ENCODE assay signal across 8 cellular contexts in genomic region chr11:81539806-81540205, GRCh38.
DNase-seq lines count a peak whose midpoint lies in the region; ATAC-seq, FAIRE-seq and TF ChIP-seq lines count a peak whose summit lies in the region.
"Not testable (repeated sequence)": the region's sequence is repeated elsewhere in the genome, so short reads cannot be mapped to it uniquely, and the experiment has no call there.

No MANE protein-coding gene starts in this region.

- not testable (repeated sequence) for TF ChIP-seq EP300 in HepG2 (IDR thresholded peaks at IDR 0.05; ENCODE audit: low read depth in 2 of 2, low read length in 2 of 2); HepG2 (CRISPR knock-in tag; IDR thresholded peaks at IDR 0.05; ENCODE audit: borderline replicate concordance)

- H3K4me1 Mint-ChIP-seq in chondrocyte (ENCODE audit: low read depth) = not testable (repeated sequence)

- H3K36me3 ChIP-seq in BE2C; HUES6 (ENCODE audit: control insufficient read depth, insufficient read depth, low read length); WERI-Rb-1; kidney (ENCODE audit: control insufficient read depth in 1 of 2, insufficient read depth in 2 of 2, low read length in 2 of 2); HepG2 (replicated peaks in 1 of 2; ENCODE audit: control insufficient read depth in 1 of 2, insufficient read depth in 2 of 2, low read length in 2 of 2): not testable (repeated sequence)

- H3K27me3 Mint-ChIP-seq in chondrocyte (ENCODE audit: low read depth) = not testable (repeated sequence)

- H3K27ac ChIP-seq in HUES6 (ENCODE audit: low read depth, low read length); WERI-Rb-1; kidney (ENCODE audit: low read depth in 2 of 2, low read length in 2 of 2); HepG2 (ENCODE audit: extremely low read length, insufficient read depth, low read length): not testable (repeated sequence)

- H3K27me3 ChIP-seq in BE2C; HUES6 (ENCODE audit: control insufficient read depth, insufficient read depth, low read length); WERI-Rb-1 (ENCODE audit: insufficient read depth, low read depth, severe bottlenecking); HepG2 (ENCODE audit: control insufficient read depth in 1 of 2, insufficient read depth in 2 of 2, low read length in 2 of 2): not testable (repeated sequence)

- H3K4me1 ChIP-seq in BE2C; HUES6 (ENCODE audit: control insufficient read depth, insufficient read depth, low read length); kidney (ENCODE audit: control insufficient read depth in 1 of 2, insufficient read depth in 1 of 2, low read depth in 1 of 2, low read length in 2 of 2); HepG2 (ENCODE audit: insufficient read depth, low read length): not testable (repeated sequence)

- in situ Hi-C loops in HepG2 (cut with HindIII; ENCODE audit: extremely low pct_ligation_motif_present, low pct_unique_long_range_greater_than_20kb) = not testable (repeated sequence)

- not testable (repeated sequence) for H3K4me2 ChIP-seq in HepG2 (ENCODE audit: low read depth, low read length)

- not testable (repeated sequence) for TF ChIP-seq POLR2A in HepG2 (IDR thresholded peaks at IDR 0.05; ENCODE audit: insufficient read depth in 1 of 2, low read depth in 2 of 2, low read length in 2 of 2)

- POLR2A ChIA-PET in HepG2 (lab: Yijun Ruan, JAX) = not testable (repeated sequence)

- CTCF ChIA-PET in HepG2 (lab: Yijun Ruan, JAX; ENCODE audit: low intra/inter-chr PET ratio, low total read pairs) = not testable (repeated sequence)

- H3K9me3 Mint-ChIP-seq in chondrocyte (ENCODE audit: low read depth) = not testable (repeated sequence)

- WGBS in HepG2 (ENCODE audit: low lambda C conversion rate) = 48% methylated on average over 7 of the region's 12 CpGs

- H3K9ac ChIP-seq in HUES6 (ENCODE audit: low read length) = peak overlapping the region; percentile 49
- not testable (repeated sequence) for H3K9ac ChIP-seq in kidney (ENCODE audit: low read length in 2 of 2); HepG2 (ENCODE audit: insufficient read depth, low read depth, low read length)

- intact Hi-C loops in kidney (cut with DNase I); HepG2 (cut with micrococcal nuclease; ENCODE audit: unreplicated experiment); posterior vena cava (cut with DNase I): not testable (repeated sequence)

- not testable (repeated sequence) for H3K27ac Mint-ChIP-seq in chondrocyte (ENCODE audit: unreplicated experiment)

- H3K79me2 ChIP-seq in HepG2 (ENCODE audit: insufficient read depth, low read length) = not testable (repeated sequence)

- not testable (repeated sequence) for H3K36me3 Mint-ChIP-seq in chondrocyte (ENCODE audit: low read depth)

- TF ChIP-seq RAD21 in HepG2 (CRISPR knock-in tag; IDR thresholded peaks at IDR 0.05) = not testable (repeated sequence)

- BruUV-seq in HepG2 (replicated peaks; lab: Mats Ljungman, UMichigan) = not testable (repeated sequence)

- ATAC-seq in HepG2 = not testable (repeated sequence)

- TF ChIP-seq CTCF in BE2C (IDR thresholded peaks at IDR 0.05; ENCODE audit: low read depth, low read length); WERI-Rb-1 (IDR thresholded peaks at IDR 0.05; ENCODE audit: low read depth, low read length); chondrocyte (IDR thresholded peaks at IDR 0.05); kidney (IDR thresholded peaks at IDR 0.05; ENCODE audit: borderline replicate concordance, extremely low read depth, insufficient read depth); HepG2 (CRISPR knock-in tag; IDR thresholded peaks at IDR 0.05): not testable (repeated sequence)

- not testable (repeated sequence) for H3K4me3 Mint-ChIP-seq in chondrocyte (ENCODE audit: unreplicated experiment)

- not testable (repeated sequence) for H4K20me1 ChIP-seq in HepG2 (ENCODE audit: insufficient read depth, low read length)

- FAIRE-seq in kidney (lab: Jason Lieb, UNC); HepG2 (lab: Jason Lieb, UNC): not testable (repeated sequence)

- not testable (repeated sequence) for H3K4me3 ChIP-seq in BE2C (ENCODE audit: low read depth, low read length); WERI-Rb-1 (ENCODE audit: low read depth, low read length); kidney (ENCODE audit: low read length in 2 of 2); HepG2 (replicated peaks in 1 of 3; ENCODE audit: insufficient read depth in 1 of 3, low read depth in 2 of 3, low read length in 3 of 3)
- peak overlapping the region; percentile 63; the same call in 1 of the 2 replicates for H3K4me3 ChIP-seq in HUES6 (ENCODE audit: low read depth, low read length)

- not testable (repeated sequence) for H3K9me3 ChIP-seq in BE2C; HUES6 (ENCODE audit: control insufficient read depth, insufficient read depth, low read depth, low read length); WERI-Rb-1 (ENCODE audit: severe bottlenecking); kidney (ENCODE audit: control insufficient read depth in 1 of 2, low read length in 2 of 2); HepG2 (ENCODE audit: low read length)

- H2AFZ ChIP-seq in HepG2 (ENCODE audit: low read length) = not testable (repeated sequence)

- peak; percentile 1 for DNase-seq in BE2C
- peak; percentile 33 for DNase-seq in DMS53 treated with DMSO at 0.1 percent for 48 hours (lab: John Stamatoyannopoulos, UW; ENCODE audit: unreplicated experiment)
- peak; percentile 9 for DNase-seq in WERI-Rb-1
- DNase-seq in chondrocyte (ENCODE audit: low spot score) = peak; percentile 32
- peak; percentile 21 for DNase-seq in kidney
- DNase-seq in HepG2 (ENCODE audit: low spot score) = not testable (repeated sequence)
- DNase-seq in posterior vena cava (ENCODE audit: low spot score) = peak; percentile 62

TF ChIP-seq in HepG2, 621 proteins besides CTCF, POLR2A, EP300 and RAD21:
- not testable (repeated sequence) for TF ChIP-seq FOXA1 (IDR thresholded peaks at IDR 0.05)
- TF ChIP-seq FOXA1 (CRISPR knock-in tag; IDR thresholded peaks at IDR 0.05) = 0 out of 2 replicates have a peak, but pooled peaks have one; percentile 6
- TF ChIP-seq ZNF281 (CRISPR knock-in tag; IDR thresholded peaks at IDR 0.05; ENCODE audit: borderline replicate concordance) = peak; percentile 53; the same call in 1 of the 2 replicates
TF ChIP-seq in HepG2: peak in this region for 2; not testable (repeated sequence) for 619.
